22 cellular contexts compared by ENCODE assay signal in genomic region chr14:29836395-29836794, GRCh38.
"Had no signal": no experiment of that assay in that cellular context is flagged by ENCODE, and none has a peak within 500 bp of the region (broad histone marks: within the 10 kb centered on the region; RNA-seq: fewer than 3 reads in every experiment).

No MANE protein-coding gene starts in this region.

- ATAC-seq: activated CD4-positive, CD25-positive, alpha-beta regulatory T cell treated with anti-CD3 and anti-CD28 coated beads, Interleukin-2, amount 50 U/mL, for 24 hours; activated CD8-positive, alpha-beta T cell treated with anti-CD3 and anti-CD28 coated beads, Interleukin-2, amount 10 ng/mL, durations not matched to agents 7 days and 5 days; Panc1; Right ventricle myocardium inferior had no signal

- DNase-seq: activated CD4-positive, alpha-beta T cell treated with anti-CD3 and anti-CD28 coated beads for 48 hours; activated CD4-positive, alpha-beta T cell treated with anti-CD3 and anti-CD28 coated beads, Interleukin-2, amount 50 U/mL, for 4 hours; activated CD8-positive, alpha-beta memory T cell treated with anti-CD3 and anti-CD28 coated beads, Interleukin-2, amount 50 U/mL, for 48 hours; activated CD8-positive, alpha-beta T cell treated with anti-CD3 and anti-CD28 coated beads, Interleukin-2, amount 10 ng/mL, durations not matched to agents 7 days and 5 days; activated T-cell treated with anti-CD3 and anti-CD28 coated beads, Interleukin-2, amount 50 U/mL, for 1 hour; aorta; caudate nucleus; NCI-H1048; NCI-H1417 treated with DMSO at 0.1 percent for 48 hours; NCI-H1694; NCI-H2029; NCI-H2107; NCI-H2171 treated with DMSO at 0.1 percent for 48 hours; NCI-H510A treated with DMSO at 0.1 percent for 48 hours; NCI-H69; NK-92 treated with Interleukin-12 subunit alpha and Interleukin-12 subunit beta, amount 100 ng/mL, for 24 hours; OCI-M1; RPMI8226; SW 1271 had no signal
